In the genomic region with DNA sequence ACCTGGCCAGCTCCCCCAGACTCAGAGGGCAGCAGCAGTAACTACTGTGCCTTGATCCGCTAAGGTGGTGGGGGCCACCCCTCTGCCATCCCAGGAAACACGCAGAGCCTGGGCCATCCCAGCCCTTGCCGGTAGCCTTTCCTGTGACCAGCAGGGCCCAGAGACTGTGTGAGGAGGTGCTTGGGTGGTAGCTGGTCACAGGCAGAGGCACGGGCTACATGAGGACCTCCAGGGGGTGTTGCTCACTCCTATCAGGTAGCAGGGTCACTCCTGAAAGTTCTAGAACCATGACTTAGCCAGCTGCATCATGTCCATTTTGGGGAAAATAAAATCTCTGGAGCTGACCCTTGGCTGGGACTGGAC, we compare ENCODE assay signal across 14 cellular contexts. TPM values are rescaled to one million over a fixed set of nuclear protein-coding genes. Genes with fewer than 3 reads are reported as not detected.
DNase-seq lines count a peak whose midpoint lies in the region; ATAC-seq and TF ChIP-seq lines count a peak whose summit lies in the region.
"Had no signal": no experiment of that assay in that cellular context is flagged by ENCODE, and none has a peak within 500 bp of the region (broad histone marks: within the 10 kb centered on the region; RNA-seq: fewer than 3 reads in every experiment).

No MANE protein-coding gene starts in this region.

- no peak overlapping the region for H2AFZ ChIP-seq in OCI-LY3 (ENCODE audit: low read depth, low read length)

- ATAC-seq in Right ventricle myocardium inferior, result peak; percentile 13
- no peak for ATAC-seq in left ventricle myocardium superior
- ATAC-seq in left lobe of liver, result peak; percentile 10
- ATAC-seq in HG02642 (IDR thresholded peaks at IDR 0.05; ENCODE audit: poor library complexity, unreplicated experiment), result no peak

- no peaks in the 10 kb centered on the region for H3K79me2 ChIP-seq in OCI-LY3 (ENCODE audit: low read length)

- no peaks in the 10 kb centered on the region for H3K4me1 ChIP-seq in OCI-LY3 (ENCODE audit: low read length)
- H3K4me1 ChIP-seq: HAP-1 had no signal

- DNase-seq in Right ventricle myocardium inferior (ENCODE audit: missing footprints) (no peak), left ventricle myocardium superior (no peak), left lobe of liver (ENCODE audit: low spot score) (no peak), dermis blood vessel endothelial cell (no peak), cortex of kidney (lab: John Stamatoyannopoulos, UW) (no peak)
- DNase-seq: C1 segment of cervical spinal cord; Calu3; CD4-positive, alpha-beta T cell; DMS 273 treated with DMSO at 0.1 percent for 48 hours; EL; GOT3 had no signal

- no peak overlapping the region for H3K4me2 ChIP-seq in OCI-LY3 (ENCODE audit: low read length)

- H3K4me3 ChIP-seq in OCI-LY3 (ENCODE audit: low read length), result no peak overlapping the region
- H3K4me3 ChIP-seq: HAP-1 had no signal

- no peak overlapping the region for H3K27ac ChIP-seq in OCI-LY3 (ENCODE audit: low read length)

- H3K27me3 ChIP-seq in OCI-LY3 (ENCODE audit: low read depth, low read length), result no peaks in the 10 kb centered on the region

- no peaks in the 10 kb centered on the region for H3K36me3 ChIP-seq in OCI-LY3 (replicated peaks; ENCODE audit: low read depth, low read length)
- H3K36me3 ChIP-seq: HAP-1 had no signal

- no peak overlapping the region for H3K9ac ChIP-seq in OCI-LY3 (ENCODE audit: low read length)

- intact Hi-C loops in Right ventricle myocardium inferior (cut with DNase I), result no loop called here
- intact Hi-C loops in left ventricle myocardium superior (cut with micrococcal nuclease), result no loop called here

- no peaks in the 10 kb centered on the region for H3K9me3 ChIP-seq in OCI-LY3 (ENCODE audit: insufficient read depth, low read length)
- H3K9me3 ChIP-seq: HAP-1 had no signal

- peak; percentile 17; the same call in 1 of the 2 replicates for TF ChIP-seq CTCF in OCI-LY3 (IDR thresholded peaks at IDR 0.05; ENCODE audit: low read depth, low read length)

- H4K20me1 ChIP-seq in OCI-LY3 (ENCODE audit: insufficient read depth, low read length), result no peaks in the 10 kb centered on the region

RNA-seq across cellular contexts. Expression of gene PCMTD2, which starts 22.8 kb away (rescaled TPM):
- 71.0 TPM for total RNA-seq in Right ventricle myocardium inferior
- total RNA-seq in left ventricle myocardium superior, result 87.2 TPM
- 29.3 TPM for total RNA-seq in left lobe of liver
- 70.2 and 90.9 TPM in 2 replicates for total RNA-seq in dermis blood vessel endothelial cell

Comparison
In these comparisons a context has a peak if more than half of its experiments do, and no peak if none do; other contexts are left out.
1. ATAC-seq: peak in Right ventricle myocardium inferior (single experiment) and left lobe of liver (single experiment); none in left ventricle myocardium superior (single experiment) and HG02642 (single experiment).